In genomic region chr14:21072102-21072501, GRCh38 we compare ENCODE assay signal across 8 cellular contexts. TPM values are rescaled to one million over a fixed set of nuclear protein-coding genes. Genes with fewer than 3 reads are reported as not detected.
DNase-seq lines count a peak whose midpoint lies in the region; ATAC-seq, FAIRE-seq and TF ChIP-seq lines count a peak whose summit lies in the region.

No MANE protein-coding gene starts in this region.

- H2BK20ac ChIP-seq in IMR-90 (ENCODE audit: low read depth, low read length): peak overlapping the region; percentile 2; the same call in 1 of the 2 replicates

- H3K4me3 ChIP-seq in AG04449 (ENCODE audit: low read depth, low read length) (peak overlapping the region; percentile 81), IMR-90 (ENCODE audit: insufficient read depth, low read depth, low read length) (peak overlapping the region; percentile 46), adrenal gland (peak overlapping the region in 2 of 4 donors; percentile 67 to 88), hepatocyte (peak overlapping the region; percentile 33), spleen (peak overlapping the region in 7 of 8 donors; percentile 47 to 84 (median 66))

- H3K23ac ChIP-seq in IMR-90 (ENCODE audit: low read depth, low read length): peak overlapping the region; percentile 82; the same call in 1 of the 2 replicates

- H3K36me3 ChIP-seq in IMR-90 (ENCODE audit: control insufficient read depth, insufficient read depth, low read length) (peaks cover 39% of the 10 kb centered on the region), adrenal gland (replicated peaks in 1 of 2) (peaks cover 0 to 43% of the 10 kb centered on the region in 2 donors), hepatocyte (replicated peaks; ENCODE audit: insufficient read depth, low read depth) (no peaks in the 10 kb centered on the region), spleen (peaks cover 0 to 45% (median 15%) of the 10 kb centered on the region in 6 donors)

- H2BK15ac ChIP-seq in IMR-90 (ENCODE audit: low read depth, low read length): 0 out of 3 replicates have a peak overlapping the region, but pooled peaks have one; percentile 40

- peak overlapping the region; percentile 81 for H3K56ac ChIP-seq in IMR-90 (ENCODE audit: extremely low read depth, insufficient read depth, low read length)

- no peak; the same call in 1 of the 2 replicates for TF ChIP-seq RAD21 in IMR-90 (IDR thresholded peaks at IDR 0.05; ENCODE audit: low read length)

- H3K9me2 ChIP-seq in hepatocyte (replicated peaks; ENCODE audit: insufficient read depth): no peaks in the 10 kb centered on the region

- peak overlapping the region; percentile 64 for H3K14ac ChIP-seq in IMR-90 (replicated peaks; ENCODE audit: low read depth, low read length)

- FAIRE-seq in D721Med (lab: Jason Lieb, UNC): no peak

- in situ Hi-C loops in IMR-90 (cut with MboI; ENCODE audit: low sequenced_read_pairs): no loop called here

- no TSS peak for BruUV-seq in IMR-90 (replicated peaks; lab: Mats Ljungman, UMichigan)

- H2AK9ac ChIP-seq in IMR-90 (replicated peaks; ENCODE audit: low read depth, low read length, poor library complexity): no peak overlapping the region

- peak overlapping the region in 1 of 2 experiments; percentile 58; a peak in 2 of 4 replicates for H4K8ac ChIP-seq in IMR-90 (ENCODE audit: low read depth in 2 of 2, low read length in 2 of 2)

- WGBS in IMR-90 (ENCODE audit: extremely low coverage in 2 of 2, insufficient read length in 1 of 2), 2 experiments: no CpG with 5 or more reads among the region's 4 CpGs
- WGBS in adrenal gland, 4 donors: 9 to 17% (median 11%) methylated on average over 4 of the region's 4 CpGs
- WGBS in hepatocyte (ENCODE audit: low lambda C conversion rate, missing lambda C conversion rate): 24% methylated on average over 4 of the region's 4 CpGs
- 7 to 17% (median 14%) methylated on average over 4 of the region's 4 CpGs for WGBS in spleen, 5 donors

- H3K79me1 ChIP-seq in IMR-90 (ENCODE audit: low read depth in 1 of 2, low read length in 2 of 2): peaks cover 24 to 61% of the 10 kb centered on the region in 2 experiments

- H3K9me3 ChIP-seq in IMR-90 (ENCODE audit: control insufficient read depth, insufficient read depth, low read length) (no peaks in the 10 kb centered on the region), adrenal gland (replicated peaks in 1 of 3) (no peaks in the 10 kb centered on the region), hepatocyte (ENCODE audit: low read depth) (no peaks in the 10 kb centered on the region), spleen (no peaks in the 10 kb centered on the region)

- H2BK120ac ChIP-seq in IMR-90 (ENCODE audit: low read depth, low read length): peak overlapping the region; percentile 70

- H3K18ac ChIP-seq in IMR-90 (ENCODE audit: low read depth, low read length): peak overlapping the region; percentile 22; the same call in 1 of the 2 replicates

- ATAC-seq in IMR-90 (ENCODE audit: low read depth): peak; percentile 33
- ATAC-seq in GM21723 (IDR thresholded peaks at IDR 0.05; ENCODE audit: unreplicated experiment): no peak

- dilution Hi-C loops in IMR-90 (cut with HindIII; ENCODE audit: low sequenced_read_pairs, unreplicated experiment): no loop called here

- H4K91ac ChIP-seq in IMR-90 (ENCODE audit: insufficient read depth, low read depth, low read length): peak overlapping the region; percentile 35; the same call in 1 of the 2 replicates

- TF ChIP-seq POLR2A in IMR-90 (IDR thresholded peaks at IDR 0.05; ENCODE audit: low read depth, low read length) (no peak; the same call in 1 of the 2 replicates), adrenal gland (IDR thresholded peaks at IDR 0.05) (no peak), spleen (IDR thresholded peaks at IDR 0.05) (no peak)

- TF ChIP-seq CTCF in AG04449 (IDR thresholded peaks at IDR 0.05; ENCODE audit: insufficient read depth, low read length, missing control alignments) (peak; percentile 4), IMR-90 (conservative IDR thresholded peaks at IDR 0.05; ENCODE audit: low read depth, low read length) (peak; percentile 31; the same call in 1 of the 2 replicates), adrenal gland (IDR thresholded peaks at IDR 0.05) (peak in 3 of 6 experiments; percentile 11 to 24 (median 12)), hepatocyte (IDR thresholded peaks at IDR 0.05; ENCODE audit: poor library complexity) (peak; percentile 5), spleen (IDR thresholded peaks at IDR 0.05 in 8 of 11, conservative IDR thresholded peaks at IDR 0.05 in 3 of 11) (peak in 1 of 11 experiments; percentile 4), D721Med (IDR thresholded peaks at IDR 0.05; ENCODE audit: insufficient read depth, missing control alignments) (no peak)

- H4K5ac ChIP-seq in IMR-90 (ENCODE audit: low read depth, low read length): peak overlapping the region; percentile 17; the same call in 1 of the 2 replicates

- H4K20me1 ChIP-seq in IMR-90 (ENCODE audit: insufficient read depth, low read length): peaks cover 10% of the 10 kb centered on the region
- peaks cover 5% of the 10 kb centered on the region for H4K20me1 ChIP-seq in hepatocyte (ENCODE audit: insufficient read depth, poor library complexity, severe bottlenecking)

- CTCF ChIA-PET in AG04449 (lab: Yijun Ruan, JAX): interaction anchor here (1.3 to 6.6 kb wide), 10 partner anchors 11 to 61 kb away, joined by 3 to 164 read pairs (median 26); partner anchors contain the start of gene TMEM253
- CTCF ChIA-PET in IMR-90 (lab: Yijun Ruan, JAX): interaction anchor here (1.0 to 2.8 kb wide), 6 partner anchors 11 to 57 kb away, joined by 3 to 18 read pairs (median 4); no protein-coding TSS in a partner anchor

- peaks cover 10% of the 10 kb centered on the region for H3K9me1 ChIP-seq in IMR-90 (ENCODE audit: insufficient read depth, low read length)

- intact Hi-C loops in IMR-90 (cut with micrococcal nuclease) (no loop called here), adrenal gland (cut with DNase I) (no loop called here), spleen (cut with DNase I; ENCODE audit: low total_unique reads) (no loop called here)

- peaks cover 27% of the 10 kb centered on the region for H3K79me2 ChIP-seq in hepatocyte

- H3K27me3 ChIP-seq in IMR-90 (ENCODE audit: control insufficient read depth, insufficient read depth, low read length): no peaks in the 10 kb centered on the region
- H3K27me3 ChIP-seq in adrenal gland: no peaks in the 10 kb centered on the region
- H3K27me3 ChIP-seq in hepatocyte: no peaks in the 10 kb centered on the region
- H3K27me3 ChIP-seq in spleen (replicated peaks in 1 of 7): peaks cover 0 to 52% (median 17%) of the 10 kb centered on the region in 7 donors

- no peak overlapping the region for H2AFZ ChIP-seq in IMR-90 (replicated peaks; ENCODE audit: low read length, poor library complexity)
- H2AFZ ChIP-seq in hepatocyte: peak overlapping the region; percentile 46

- H3K4me2 ChIP-seq in IMR-90 (ENCODE audit: low read depth, low read length) (peak overlapping the region; percentile 93), hepatocyte (peak overlapping the region; percentile 92)

- H2AK5ac ChIP-seq in IMR-90 (ENCODE audit: low read depth, low read length): 0 out of 2 replicates have a peak overlapping the region, but pooled peaks have one; percentile 63

- no peak for DNase-seq in AG04449 (ENCODE audit: low read depth, low spot score)
- DNase-seq in IMR-90: peak; percentile 81
- peak in 2 of 7 donors; percentile 29 to 44 for DNase-seq in adrenal gland
- DNase-seq in hepatocyte (ENCODE audit: low spot score): peak; percentile 56
- no peak for DNase-seq in spleen
- no peak for DNase-seq in HK-2 (ENCODE audit: unreplicated experiment)
- DNase-seq in D721Med (ENCODE audit: insufficient read length, low spot score): no peak

- peaks cover 22% of the 10 kb centered on the region for H3K4me1 ChIP-seq in IMR-90 (ENCODE audit: control insufficient read depth, insufficient read depth, low read length)
- peaks cover 25 to 29% of the 10 kb centered on the region in 2 donors for H3K4me1 ChIP-seq in adrenal gland (replicated peaks in 1 of 2)
- H3K4me1 ChIP-seq in hepatocyte (ENCODE audit: insufficient read depth): peaks cover 16% of the 10 kb centered on the region
- peaks cover 31 to 88% (median 63%) of the 10 kb centered on the region in 6 donors for H3K4me1 ChIP-seq in spleen

- H3K4ac ChIP-seq in IMR-90 (ENCODE audit: low read depth, low read length): peak overlapping the region; percentile 81

- H3K9ac ChIP-seq in IMR-90 (ENCODE audit: low read depth, low read length): peak overlapping the region; percentile 66

- H2BK5ac ChIP-seq in IMR-90 (ENCODE audit: low read depth, low read length, poor library complexity, severe bottlenecking): peak overlapping the region; percentile 97

- POLR2A ChIA-PET in AG04449 (lab: Yijun Ruan, JAX) (interaction anchor here (0.6 to 3.6 kb wide), 15 partner anchors 8 to 729 kb away, joined by 3 to 42 read pairs (median 8); partner anchors contain the start of genes APEX1, OSGEP, PARP2 and TMEM253), IMR-90 (lab: Charles Lee; ENCODE audit: unreplicated experiment) (interaction anchor here (0.6 to 1.0 kb wide), 3 partner anchors 12 to 29 kb away, joined by 3 to 8 read pairs (median 5); partner anchors contain the start of gene TMEM253)

- peak overlapping the region; percentile 96; the same call in 1 of the 2 replicates for H3K27ac ChIP-seq in IMR-90 (ENCODE audit: insufficient read depth, low read length)
- H3K27ac ChIP-seq in adrenal gland: peak overlapping the region; percentile 43 to 93 (median 85)
- H3K27ac ChIP-seq in hepatocyte: peak overlapping the region; percentile 96
- H3K27ac ChIP-seq in spleen: peak overlapping the region; percentile 74 to 94 (median 90)

RNA-seq across cellular contexts. Expression of gene ARHGEF40, which starts 2.0 kb away (rescaled TPM):
- 16.1 and 18.1 TPM in 2 replicates for total RNA-seq in IMR-90 (2012; rRNA removed)
- polyA plus RNA-seq in IMR-90 (2012; rRNA removed): 58.4 and 62.8 TPM in 2 replicates
- polyA plus RNA-seq in IMR-90 (2012; cell fraction: cytosol; rRNA removed): 39.2 and 43.6 TPM in 2 replicates
- polyA plus RNA-seq in IMR-90 (2012; cell fraction: nucleus; rRNA removed; ENCODE audit: low replicate concordance): 101 and 167 TPM in 2 replicates
- total RNA-seq in adrenal gland: 100 to 1,000 TPM; 108 to 258 (median 151) TPM
- polyA plus RNA-seq in adrenal gland: 100 to 1,000 TPM; 126 to 148 (median 137) TPM
- total RNA-seq in hepatocyte: 36.0 and 53.7 TPM in 2 replicates
- 36.7 and 38.1 TPM in 2 replicates for polyA plus RNA-seq in hepatocyte
- total RNA-seq in spleen: 100 to 1,000 TPM in 4 of 7 donors, 10 to 100 TPM in 3; 57.0 to 151 (median 102) TPM
- polyA plus RNA-seq in spleen: 10 to 100 TPM in 2 of 3 donors, 1 to 10 TPM in 1; 9.8 to 47.1 (median 17.7) TPM

RNA-seq across cellular contexts. Expression of gene RNASE8, which starts 14.5 kb away (rescaled TPM):
- total RNA-seq in IMR-90 (2012; rRNA removed): not detected in 2 replicates
- polyA plus RNA-seq in IMR-90 (2012; rRNA removed): not detected in 2 replicates
- not detected in 2 replicates for polyA plus RNA-seq in IMR-90 (2012; cell fraction: cytosol; rRNA removed)
- not detected in 2 replicates for polyA plus RNA-seq in IMR-90 (2012; cell fraction: nucleus; rRNA removed; ENCODE audit: low replicate concordance)
- total RNA-seq in adrenal gland: not detected
- polyA plus RNA-seq in adrenal gland: not detected
- not detected in 2 replicates for total RNA-seq in hepatocyte
- not detected in 2 replicates for polyA plus RNA-seq in hepatocyte
- not detected for total RNA-seq in spleen
- not detected for polyA plus RNA-seq in spleen

RNA-seq across cellular contexts. Expression of gene ZNF219, which starts 26.4 kb away (rescaled TPM):
- total RNA-seq in IMR-90 (2012; rRNA removed) (0.83 and 0.90 TPM in 2 replicates), adrenal gland (100 to 1,000 TPM in 6 of 8 donors, 10 to 100 TPM in 2; 81.8 to 169 (median 113) TPM), hepatocyte (29.5 and 52.8 TPM in 2 replicates), spleen (10 to 100 TPM; 10.7 to 26.7 (median 16.6) TPM)
- polyA plus RNA-seq in IMR-90 (2012; rRNA removed) (3.8 and 4.6 TPM in 2 replicates), adrenal gland (10 to 100 TPM; 14.8 to 97.2 (median 85.8) TPM), hepatocyte (24.4 and 25.1 TPM in 2 replicates), spleen (10 to 100 TPM in 1 of 3 donors, 1 to 10 TPM in 2; 5.5 to 11.8 (median 5.5) TPM)
- 2.6 and 6.7 TPM in 2 replicates for polyA plus RNA-seq in IMR-90 (2012; cell fraction: cytosol; rRNA removed)
- polyA plus RNA-seq in IMR-90 (2012; cell fraction: nucleus; rRNA removed; ENCODE audit: low replicate concordance): 15.6 and 20.5 TPM in 2 replicates

RNA-seq across cellular contexts. Expression of gene TMEM253, which starts 28.8 kb away (rescaled TPM):
- total RNA-seq in IMR-90 (2012; rRNA removed): not detected in 2 replicates
- polyA plus RNA-seq in IMR-90 (2012; rRNA removed): 0.07 TPM in 1 of 2 replicates, not detected in the other
- 0.06 TPM in 1 of 2 replicates, not detected in the other for polyA plus RNA-seq in IMR-90 (2012; cell fraction: cytosol; rRNA removed)
- polyA plus RNA-seq in IMR-90 (2012; cell fraction: nucleus; rRNA removed; ENCODE audit: low replicate concordance): 0.16 and 0.32 TPM in 2 replicates
- 1 to 10 TPM in 5 of 8 donors, under 1 TPM in 2, not detected in 1; 0.55 to 3.9 (median 1.1) TPM for total RNA-seq in adrenal gland
- polyA plus RNA-seq in adrenal gland: 1 to 10 TPM; 2.6 to 8.8 (median 8.0) TPM
- total RNA-seq in hepatocyte: 1.9 and 4.9 TPM in 2 replicates
- 5.4 and 7.8 TPM in 2 replicates for polyA plus RNA-seq in hepatocyte
- total RNA-seq in spleen: 1 to 10 TPM in 1 of 7 donors, under 1 TPM in 1, not detected in 5; 0.57 to 1.5 TPM
- polyA plus RNA-seq in spleen: under 1 TPM; 0.11 to 0.29 (median 0.15) TPM

RNA-seq across cellular contexts. Expression of gene RNASE7, which starts 29.9 kb away (rescaled TPM):
- total RNA-seq in IMR-90 (2012; rRNA removed) (not detected in 2 replicates), adrenal gland (under 1 TPM in 1 of 8 donors, not detected in 7; 0.34 TPM), hepatocyte (not detected in 2 replicates), spleen (not detected)
- polyA plus RNA-seq in IMR-90 (2012; rRNA removed) (not detected in 2 replicates), adrenal gland (under 1 TPM in 1 of 3 donors, not detected in 2; 0.20 TPM), hepatocyte (not detected in 2 replicates), spleen (not detected)
- not detected in 2 replicates for polyA plus RNA-seq in IMR-90 (2012; cell fraction: cytosol; rRNA removed)
- polyA plus RNA-seq in IMR-90 (2012; cell fraction: nucleus; rRNA removed; ENCODE audit: low replicate concordance): not detected in 2 replicates

Comparison
In these comparisons a context has a peak if more than half of its experiments do, and no peak if none do; other contexts are left out.
1. DNase-seq: peak in IMR-90 (single experiment) and hepatocyte (single experiment); none in AG04449 (single experiment), spleen (single experiment), HK-2 (single experiment) and D721Med (single experiment).
2. Peak in every context shown above with its lines, with median percentiles within 50 percentile points of each other: H3K27ac ChIP-seq.